Comparison of ENCODE assay signal across 13 cellular contexts in genomic region chr2:67918471-67918870, GRCh38.
"Had no signal": no experiment of that assay in that cellular context is flagged by ENCODE, and none has a peak within 500 bp of the region (broad histone marks: within the 10 kb centered on the region; RNA-seq: fewer than 3 reads in every experiment).

No MANE protein-coding gene starts in this region.

- H2AFZ ChIP-seq: neural progenitor cell had no signal

- H3K4me2 ChIP-seq: neural progenitor cell had no signal

- H3K9me3 Mint-ChIP-seq: activated CD8-positive, alpha-beta T cell treated with anti-CD3 and anti-CD28 coated beads for 36 hours; activated naive CD8-positive, alpha-beta T cell treated with anti-CD3 and anti-CD28 coated beads, Interleukin-2, amount 50 U/mL, for 24 hours; neural progenitor cell had no signal

- H3K27ac Mint-ChIP-seq: activated CD8-positive, alpha-beta T cell treated with anti-CD3 and anti-CD28 coated beads for 36 hours; activated naive CD8-positive, alpha-beta T cell treated with anti-CD3 and anti-CD28 coated beads, Interleukin-2, amount 50 U/mL, for 24 hours; neural progenitor cell had no signal

- FAIRE-seq: endometrium, small intestine had no signal

- ATAC-seq: activated CD8-positive, alpha-beta T cell treated with anti-CD3 and anti-CD28 coated beads for 36 hours; activated naive CD8-positive, alpha-beta T cell treated with anti-CD3 and anti-CD28 coated beads, Interleukin-2, amount 50 U/mL, for 24 hours; gastrocnemius medialis; left ventricle myocardium superior had no signal

- H3K36me3 Mint-ChIP-seq: neural progenitor cell had no signal

- H3K27ac ChIP-seq: gastrocnemius medialis, neural progenitor cell, transverse colon, VCaP had no signal

- H3K9me3 ChIP-seq: gastrocnemius medialis, transverse colon had no signal

- H3K36me3 ChIP-seq: gastrocnemius medialis, neural progenitor cell, transverse colon had no signal

- H3K4me3 Mint-ChIP-seq: activated CD8-positive, alpha-beta T cell treated with anti-CD3 and anti-CD28 coated beads for 36 hours; activated naive CD8-positive, alpha-beta T cell treated with anti-CD3 and anti-CD28 coated beads, Interleukin-2, amount 50 U/mL, for 24 hours; neural progenitor cell had no signal

- DNase-seq: activated CD8-positive, alpha-beta memory T cell treated with anti-CD3 and anti-CD28 coated beads, Interleukin-2, amount 50 U/mL, for 48 hours; activated CD8-positive, alpha-beta T cell treated with anti-CD3 and anti-CD28 coated beads for 36 hours; activated naive CD4-positive, alpha-beta T cell; activated naive CD8-positive, alpha-beta T cell treated with anti-CD3 and anti-CD28 coated beads, Interleukin-2, amount 50 U/mL, for 24 hours; gastrocnemius medialis; left ventricle myocardium superior; posterior cingulate gyrus; small intestine; T1000; transverse colon had no signal

- H3K4me1 ChIP-seq: gastrocnemius medialis, transverse colon had no signal

- H3K27me3 ChIP-seq: gastrocnemius medialis, neural progenitor cell, transverse colon had no signal

- H3K4me1 Mint-ChIP-seq: activated naive CD8-positive, alpha-beta T cell treated with anti-CD3 and anti-CD28 coated beads, Interleukin-2, amount 50 U/mL, for 24 hours had no signal

- H3K9ac ChIP-seq: neural progenitor cell had no signal

- H3K4me3 ChIP-seq: gastrocnemius medialis, neural progenitor cell, transverse colon had no signal
